1 cellular context compared by ENCODE assay signal in genomic region chr15:71250936-71251468, GRCh38.
TF ChIP-seq lines count a peak whose summit lies in the region.

No MANE protein-coding gene starts in this region.

TF ChIP-seq in GM23338, 12 proteins besides CTCF, POLR2A, EP300 and RAD21 (continued from another document):
- TF ChIP-seq ZNF462 (CRISPR knock-in tag; IDR thresholded peaks at IDR 0.05) (no peak), POLR2AphosphoS5 (IDR thresholded peaks at IDR 0.05; ENCODE audit: low read depth) (no peak), ETS1 (IDR thresholded peaks at IDR 0.05) (no peak), EZH2phosphoT487 (IDR thresholded peaks at IDR 0.05; ENCODE audit: unreplicated experiment) (no peak), REST (IDR thresholded peaks at IDR 0.05; ENCODE audit: unreplicated experiment) (no peak), CREB1 (CRISPR knock-in tag; IDR thresholded peaks at IDR 0.05; ENCODE audit: low read depth) (no peak)
